Comparison of ENCODE assay signal across 8 cellular contexts in genomic region chr10:27745719-27746363, GRCh38. TPM values are rescaled to one million over a fixed set of nuclear protein-coding genes. Genes with fewer than 3 reads are reported as not detected.
A peak's percentile ranks its signal among the peaks of the same experiment; 100 is the strongest.
DNase-seq lines count a peak whose midpoint lies in the region; ATAC-seq and TF ChIP-seq lines count a peak whose summit lies in the region.

Gene MKX (minus strand): TSS chr10:27745819. CDS start chr10:27743415, 2,404 bp downstream.

- ATAC-seq in omental fat pad (ENCODE audit: low FRiP score) (peak; percentile 24), HG02798 (IDR thresholded peaks at IDR 0.05; ENCODE audit: poor library complexity, unreplicated experiment) (no peak)

- H3K4me3 ChIP-seq in fibroblast of villous mesenchyme (ENCODE audit: low read depth, low read length): no peak within 1 kb of the TSS

- no peak for TF ChIP-seq CTCF in fibroblast of villous mesenchyme (IDR thresholded peaks at IDR 0.05; ENCODE audit: insufficient read depth, low read depth, low read length)
- TF ChIP-seq CTCF in omental fat pad (IDR thresholded peaks at IDR 0.05): no peak

- DNase-seq in SKM-1 treated with dmso at 0.1 percent for 144 hours (lab: John Stamatoyannopoulos, UW; ENCODE audit: unreplicated experiment) (peak; percentile 49), SKM-1 (lab: John Stamatoyannopoulos, UW; ENCODE audit: unreplicated experiment) (no peak), fibroblast of villous mesenchyme (ENCODE audit: low read depth) (peak; percentile 11), omental fat pad (ENCODE audit: low spot score) (peak; percentile 51), inferior parietal cortex (ENCODE audit: extremely low spot score) (no peak), SW480 (ENCODE audit: low spot score) (no peak)
- peak; percentile 70 for DNase-seq in activated CD8-positive, alpha-beta memory T cell treated with anti-CD3 and anti-CD28 coated beads for 24 hours

RNA-seq across cellular contexts. Expression of gene MKX, which starts in this region (rescaled TPM):
- total RNA-seq in fibroblast of villous mesenchyme (5.8 and 6.9 TPM in 2 replicates), omental fat pad (1 to 10 TPM; 1.1 to 5.6 (median 3.1) TPM)

Comparison
In these comparisons a context has a peak if more than half of its experiments do, and no peak if none do; other contexts are left out.
1. DNase-seq: peak in SKM-1 treated with dmso at 0.1 percent for 144 hours (single experiment), activated CD8-positive, alpha-beta memory T cell treated with anti-CD3 and anti-CD28 coated beads for 24 hours (single experiment), fibroblast of villous mesenchyme (single experiment) and omental fat pad (single experiment); none in SKM-1 (single experiment), inferior parietal cortex (single experiment) and SW480 (single experiment).